17 cellular contexts compared by ENCODE assay signal in genomic region chr11:8091671-8092070, GRCh38.
"Had no signal": no experiment of that assay in that cellular context is flagged by ENCODE, and none has a peak within 500 bp of the region (broad histone marks: within the 10 kb centered on the region; RNA-seq: fewer than 3 reads in every experiment).

No MANE protein-coding gene starts in this region.

- H3K9me3 ChIP-seq: body of pancreas, gastrocnemius medialis, heart left ventricle, lower lobe of right lung, tibial artery had no signal

- H3K4me2 ChIP-seq: smooth muscle cell had no signal

- H3K4me1 Mint-ChIP-seq: activated CD4-positive, alpha-beta T cell treated with anti-CD3 and anti-CD28 coated beads for 36 hours; central memory CD8-positive, alpha-beta T cell had no signal

- H3K27ac Mint-ChIP-seq: activated CD4-positive, alpha-beta T cell treated with anti-CD3 and anti-CD28 coated beads for 36 hours; activated naive CD4-positive, alpha-beta T cell treated with anti-CD3 and anti-CD28 coated beads for 36 hours; mesothelial cell of epicardium; stimulated activated memory B cell treated with anti-CD40 and anti-IgM and Interleukin-4, amounts not matched to agents 10 μg/mL and 1 μg/mL and 100 μg/mL, for 72 hours had no signal

- DNase-seq: activated CD4-positive, alpha-beta T cell treated with anti-CD3 and anti-CD28 coated beads for 36 hours; activated CD4-positive, alpha-beta T cell treated with anti-CD3 and anti-CD28 coated beads, Interleukin-2, amount 50 U/mL, for 48 hours; activated naive CD4-positive, alpha-beta T cell treated with anti-CD3 and anti-CD28 coated beads for 36 hours; gastrocnemius medialis; lower lobe of right lung; occipital lobe; stimulated activated CD4-positive, alpha-beta T cell treated with anti-CD3 and anti-CD28 coated beads, Interleukin-4, amount 100 ng/mL, for 4 hours; WERI-Rb-1 had no signal

- H3K4me3 Mint-ChIP-seq: activated CD4-positive, alpha-beta T cell treated with anti-CD3 and anti-CD28 coated beads for 36 hours; activated naive CD4-positive, alpha-beta T cell treated with anti-CD3 and anti-CD28 coated beads for 36 hours; central memory CD8-positive, alpha-beta T cell; mesothelial cell of epicardium; stimulated activated memory B cell treated with anti-CD40 and anti-IgM and Interleukin-4, amounts not matched to agents 10 μg/mL and 1 μg/mL and 100 μg/mL, for 72 hours had no signal

- H3K4me1 ChIP-seq: body of pancreas, gastrocnemius medialis had no signal

- H3K27ac ChIP-seq: body of pancreas, coronary artery, gastrocnemius medialis, lower lobe of right lung, SK-N-MC, tibial artery had no signal

- H3K36me3 ChIP-seq: gastrocnemius medialis, lower lobe of right lung had no signal

- H3K27me3 Mint-ChIP-seq: activated CD4-positive, alpha-beta T cell treated with anti-CD3 and anti-CD28 coated beads for 36 hours had no signal

- H3K27me3 ChIP-seq: body of pancreas, gastrocnemius medialis, heart left ventricle, tibial artery had no signal

- H3K4me3 ChIP-seq: body of pancreas, coronary artery, gastrocnemius medialis, heart left ventricle, lower lobe of right lung, SK-N-MC, smooth muscle cell, tibial artery had no signal

- H3K36me3 Mint-ChIP-seq: stimulated activated memory B cell treated with anti-CD40 and anti-IgM and Interleukin-4, amounts not matched to agents 10 μg/mL and 1 μg/mL and 100 μg/mL, for 72 hours had no signal

- ATAC-seq: activated CD4-positive, alpha-beta T cell treated with anti-CD3 and anti-CD28 coated beads for 36 hours; body of pancreas; lower lobe of right lung; stimulated activated memory B cell treated with anti-CD40 and anti-IgM and Interleukin-4, amounts not matched to agents 10 μg/mL and 1 μg/mL and 100 μg/mL, for 72 hours had no signal

- H3K9me3 Mint-ChIP-seq: activated naive CD4-positive, alpha-beta T cell treated with anti-CD3 and anti-CD28 coated beads for 36 hours; central memory CD8-positive, alpha-beta T cell; mesothelial cell of epicardium; stimulated activated memory B cell treated with anti-CD40 and anti-IgM and Interleukin-4, amounts not matched to agents 10 μg/mL and 1 μg/mL and 100 μg/mL, for 72 hours had no signal
